14 cellular contexts compared by ENCODE assay signal in the genomic region with DNA sequence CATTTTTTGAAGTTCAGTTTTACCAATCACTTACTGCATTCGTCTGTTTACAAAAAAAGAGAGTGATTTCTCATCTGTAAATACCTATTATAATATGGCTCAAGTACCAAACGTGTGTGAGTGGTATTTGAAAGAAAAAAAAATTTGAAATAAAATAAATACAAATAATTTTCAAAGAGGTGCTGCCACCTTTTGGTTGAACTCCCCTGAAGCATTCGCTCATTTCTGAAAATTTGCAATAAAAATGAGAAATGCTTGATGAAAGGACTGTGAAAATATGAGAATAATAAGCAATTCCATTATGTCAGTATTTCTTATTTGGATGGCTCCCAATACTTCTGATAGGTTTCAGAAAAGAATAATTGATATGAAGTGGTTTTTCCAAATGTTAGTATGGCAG.
A peak's percentile ranks its signal among the peaks of the same experiment; 100 is the strongest.
DNase-seq lines count a peak whose midpoint lies in the region; ATAC-seq and TF ChIP-seq lines count a peak whose summit lies in the region.
"Had no signal": no experiment of that assay in that cellular context is flagged by ENCODE, and none has a peak within 500 bp of the region (broad histone marks: within the 10 kb centered on the region; RNA-seq: fewer than 3 reads in every experiment).

No MANE protein-coding gene starts in this region.

- CTCF ChIA-PET in RWPE1 (lab: Yijun Ruan, JAX): no interaction called here
- CTCF ChIA-PET in CD8-positive, alpha-beta T cell (lab: Charles Lee): no interaction called here

- H3K9me3 ChIP-seq in CD8-positive, alpha-beta T cell (ENCODE audit: low read length): no peaks in the 10 kb centered on the region
- H3K9me3 ChIP-seq: Caco-2 had no signal

- no peak for ATAC-seq in CD8-positive, alpha-beta T cell
- no peak for ATAC-seq in naive thymus-derived CD8-positive, alpha-beta T cell
- ATAC-seq: effector memory CD8-positive, alpha-beta T cell; left ventricle myocardium superior; stimulated activated naive B cell treated with anti-CD40 and anti-IgM and Interleukin-4, amounts not matched to agents 10 μg/mL and 1 μg/mL and 100 μg/mL, for 72 hours had no signal

- H3K36me3 Mint-ChIP-seq in glutamatergic neuron (ENCODE audit: unreplicated experiment): no peaks in the 10 kb centered on the region
- no peaks in the 10 kb centered on the region for H3K36me3 Mint-ChIP-seq in CD8-positive, alpha-beta T cell
- no peaks in the 10 kb centered on the region for H3K36me3 Mint-ChIP-seq in naive thymus-derived CD8-positive, alpha-beta T cell
- H3K36me3 Mint-ChIP-seq: stimulated activated naive B cell treated with anti-CD40 and anti-IgM and Interleukin-4, amounts not matched to agents 10 μg/mL and 1 μg/mL and 100 μg/mL, for 72 hours had no signal

- no peak overlapping the region for H3K27ac Mint-ChIP-seq in glutamatergic neuron (ENCODE audit: unreplicated experiment)
- no peak overlapping the region for H3K27ac Mint-ChIP-seq in CD8-positive, alpha-beta T cell
- no peak overlapping the region for H3K27ac Mint-ChIP-seq in naive thymus-derived CD8-positive, alpha-beta T cell
- H3K27ac Mint-ChIP-seq: effector memory CD8-positive, alpha-beta T cell; stimulated activated naive B cell treated with anti-CD40 and anti-IgM and Interleukin-4, amounts not matched to agents 10 μg/mL and 1 μg/mL and 100 μg/mL, for 72 hours had no signal

- in situ Hi-C loops in ACHN (cut with HindIII; ENCODE audit: low pct_ligation_motif_present, low pct_unique_long_range_greater_than_20kb, low sequenced_read_pairs): no loop called here

- 0 out of 2 replicates have a peak, but pooled peaks have one; percentile 13 for TF ChIP-seq CTCF in RWPE1 (conservative IDR thresholded peaks at IDR 0.05; ENCODE audit: low read depth)
- peak; percentile 31 for TF ChIP-seq CTCF in glutamatergic neuron (IDR thresholded peaks at IDR 0.05; ENCODE audit: partially characterized antibody, unreplicated experiment)
- no peak for TF ChIP-seq CTCF in CD8-positive, alpha-beta T cell (IDR thresholded peaks at IDR 0.05)

- no peaks in the 10 kb centered on the region for H3K36me3 ChIP-seq in CD8-positive, alpha-beta T cell (ENCODE audit: insufficient read depth, low read length)
- H3K36me3 ChIP-seq: WERI-Rb-1 had no signal

- no peak overlapping the region for H3K4me3 ChIP-seq in CD8-positive, alpha-beta T cell (ENCODE audit: low read depth, low read length)

- H3K27me3 ChIP-seq in CD8-positive, alpha-beta T cell (ENCODE audit: insufficient read depth, low read length): no peaks in the 10 kb centered on the region

- H3K27me3 Mint-ChIP-seq in glutamatergic neuron (ENCODE audit: unreplicated experiment): peaks cover 2% of the 10 kb centered on the region
- H3K27me3 Mint-ChIP-seq in CD8-positive, alpha-beta T cell (ENCODE audit: low read depth): no peaks in the 10 kb centered on the region
- H3K27me3 Mint-ChIP-seq in naive thymus-derived CD8-positive, alpha-beta T cell: peaks cover 0 to 6% (median 1%) of the 10 kb centered on the region in 5 donors
- H3K27me3 Mint-ChIP-seq: effector memory CD8-positive, alpha-beta T cell; stimulated activated naive B cell treated with anti-CD40 and anti-IgM and Interleukin-4, amounts not matched to agents 10 μg/mL and 1 μg/mL and 100 μg/mL, for 72 hours had no signal

- intact Hi-C loops in CD8-positive, alpha-beta T cell (cut with DNase I, micrococcal nuclease): no loop called here

- DNase-seq in ACHN (peak; percentile 4), HCEC 1CT (peak; percentile 20), RWPE1 (ENCODE audit: low spot score) (no peak), glutamatergic neuron (no peak), foreskin melanocyte (no peak)
- no peak for DNase-seq in CD8-positive, alpha-beta T cell
- DNase-seq in stimulated activated naive CD4-positive, alpha-beta T cell (lab: John Stamatoyannopoulos, UW): no peak
- no peak for DNase-seq in naive thymus-derived CD8-positive, alpha-beta T cell
- DNase-seq: Caco-2; effector memory CD8-positive, alpha-beta T cell; left ventricle myocardium superior; small intestine; stimulated activated naive B cell treated with anti-CD40 and anti-IgM and Interleukin-4, amounts not matched to agents 10 μg/mL and 1 μg/mL and 100 μg/mL, for 72 hours; WERI-Rb-1 had no signal

- H3K4me3 Mint-ChIP-seq in glutamatergic neuron (ENCODE audit: unreplicated experiment): no peak overlapping the region
- no peak overlapping the region for H3K4me3 Mint-ChIP-seq in CD8-positive, alpha-beta T cell
- no peak overlapping the region for H3K4me3 Mint-ChIP-seq in naive thymus-derived CD8-positive, alpha-beta T cell
- H3K4me3 Mint-ChIP-seq: effector memory CD8-positive, alpha-beta T cell; stimulated activated naive B cell treated with anti-CD40 and anti-IgM and Interleukin-4, amounts not matched to agents 10 μg/mL and 1 μg/mL and 100 μg/mL, for 72 hours had no signal

- POLR2A ChIA-PET in RWPE1 (lab: Yijun Ruan, JAX; ENCODE audit: low non-redundant PET): no interaction called here
- POLR2A ChIA-PET in CD8-positive, alpha-beta T cell (lab: Charles Lee): no interaction called here
- POLR2A ChIA-PET in naive thymus-derived CD8-positive, alpha-beta T cell (lab: Charles Lee): no interaction called here

- H3K9me3 Mint-ChIP-seq in glutamatergic neuron (ENCODE audit: unreplicated experiment): no peaks in the 10 kb centered on the region
- H3K9me3 Mint-ChIP-seq in CD8-positive, alpha-beta T cell: no peaks in the 10 kb centered on the region
- peaks cover 0 to 1% (median 0%) of the 10 kb centered on the region in 9 donors for H3K9me3 Mint-ChIP-seq in naive thymus-derived CD8-positive, alpha-beta T cell

- H3K27ac ChIP-seq in RWPE1: no peak overlapping the region
- no peak overlapping the region for H3K27ac ChIP-seq in CD8-positive, alpha-beta T cell (ENCODE audit: low read depth, low read length)
- H3K27ac ChIP-seq: WERI-Rb-1 had no signal

- H3K4me1 Mint-ChIP-seq in glutamatergic neuron (ENCODE audit: low read depth, unreplicated experiment): peaks cover 5% of the 10 kb centered on the region
- no peaks in the 10 kb centered on the region for H3K4me1 Mint-ChIP-seq in CD8-positive, alpha-beta T cell (ENCODE audit: low read depth)
- no peaks in the 10 kb centered on the region for H3K4me1 Mint-ChIP-seq in naive thymus-derived CD8-positive, alpha-beta T cell
- H3K4me1 Mint-ChIP-seq: stimulated activated naive B cell treated with anti-CD40 and anti-IgM and Interleukin-4, amounts not matched to agents 10 μg/mL and 1 μg/mL and 100 μg/mL, for 72 hours had no signal

- H3K4me1 ChIP-seq in CD8-positive, alpha-beta T cell (ENCODE audit: insufficient read depth, low read length): no peaks in the 10 kb centered on the region

Comparison
In these comparisons a context has a peak if more than half of its experiments do, and no peak if none do; other contexts are left out.
1. DNase-seq: peak in ACHN (single experiment) and HCEC 1CT (single experiment); none in RWPE1 (single experiment), glutamatergic neuron (single experiment), CD8-positive, alpha-beta T cell (0 of 7), stimulated activated naive CD4-positive, alpha-beta T cell (0 of 6), naive thymus-derived CD8-positive, alpha-beta T cell (0 of 10) and foreskin melanocyte (single experiment).